Comparison of ENCODE assay signal across 20 cellular contexts in the genomic region with DNA sequence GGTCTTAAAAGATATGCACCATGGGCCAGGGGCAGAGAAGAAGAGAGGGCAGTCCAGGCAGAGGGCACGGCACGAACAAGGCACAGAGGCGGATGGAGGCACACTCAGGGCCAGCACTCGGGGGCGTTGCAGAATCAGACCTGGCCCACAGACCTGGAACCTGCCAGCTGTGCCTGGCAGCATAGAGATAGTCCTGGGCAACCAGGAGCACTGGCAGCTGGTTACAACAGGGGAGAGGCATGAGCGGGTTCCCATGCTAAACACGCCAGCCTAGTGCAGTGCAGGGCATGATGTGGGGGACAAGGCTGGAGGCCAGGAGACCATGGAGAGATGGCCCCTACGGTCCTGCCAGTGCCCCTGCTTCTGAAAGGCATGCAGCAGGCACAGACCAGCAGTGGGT. TPM values are rescaled to one million over a fixed set of nuclear protein-coding genes. Genes with fewer than 3 reads are reported as not detected.
"Had no signal": no experiment of that assay in that cellular context is flagged by ENCODE, and none has a peak within 500 bp of the region (broad histone marks: within the 10 kb centered on the region; RNA-seq: fewer than 3 reads in every experiment).

No MANE protein-coding gene starts in this region.

- H3K9me3 ChIP-seq: adrenal gland, colonic mucosa, left lung, transverse colon had no signal

- FAIRE-seq: endometrium, kidney had no signal

- DNase-seq: activated CD4-positive, alpha-beta T cell treated with anti-CD3 and anti-CD28 coated beads, Interleukin-2, amount 50 U/mL, for 1 hour; activated CD4-positive, CD25-positive, alpha-beta regulatory T cell treated with anti-CD3 and anti-CD28 coated beads, Interleukin-2, amount 50 U/mL, for 72 hours; activated gamma-delta T cell treated with Interleukin-2 at 50 U/mL for 16 hours; activated T-cell treated with anti-CD3 and anti-CD28 coated beads, Interleukin-2, amount 50 U/mL, for 72 hours; adrenal gland; central memory CD4-positive, alpha-beta T cell; colonic mucosa; erythroblast; foreskin melanocyte; kidney; mammary epithelial cell; midbrain; occipital lobe; stimulated activated naive CD8-positive, alpha-beta T cell treated with anti-CD3 and anti-CD28 coated beads, Interleukin-15, Interleukin-2, amounts not matched to agents 100 U/mL and 50 U/mL, for 24 hours; transverse colon had no signal

- H3K4me1 ChIP-seq: colonic mucosa, left lung had no signal

- H3K27ac ChIP-seq: adrenal gland, colonic mucosa, left lung, transverse colon had no signal

- H3K4me3 Mint-ChIP-seq: activated T-cell treated with anti-CD3 and anti-CD28 coated beads, Interleukin-2, amount 50 U/mL, for 72 hours; nephron had no signal

- H3K27me3 ChIP-seq: colonic mucosa, transverse colon had no signal

- H3K36me3 ChIP-seq: adrenal gland, colonic mucosa, left lung, transverse colon had no signal

- H3K27ac Mint-ChIP-seq: activated naive CD4-positive, alpha-beta T cell treated with anti-CD3 and anti-CD28 coated beads, Interleukin-2, amount 50 U/mL, for 72 hours; activated T-cell treated with anti-CD3 and anti-CD28 coated beads, Interleukin-2, amount 50 U/mL, for 72 hours; nephron; progenitor cell of endocrine pancreas had no signal

- H3K4me3 ChIP-seq: adrenal gland, colonic mucosa, left lung, transverse colon had no signal

- ATAC-seq: activated naive CD4-positive, alpha-beta T cell treated with anti-CD3 and anti-CD28 coated beads, Interleukin-2, amount 50 U/mL, for 72 hours; activated T-cell treated with anti-CD3 and anti-CD28 coated beads, Interleukin-2, amount 50 U/mL, for 72 hours; left lung; stimulated activated naive CD8-positive, alpha-beta T cell treated with anti-CD3 and anti-CD28 coated beads, Interleukin-15, Interleukin-2, amounts not matched to agents 100 U/mL and 50 U/mL, for 24 hours had no signal

RNA-seq across cellular contexts. Expression of a gene that starts 56.9 kb away (rescaled TPM):
- total RNA-seq: activated naive CD4-positive, alpha-beta T cell treated with anti-CD3 and anti-CD28 coated beads, Interleukin-2, amount 50 U/mL, for 72 hours; kidney; left lung; mammary epithelial cell had no signal
- polyA plus RNA-seq: mammary epithelial cell had no signal
